In the genomic region with DNA sequence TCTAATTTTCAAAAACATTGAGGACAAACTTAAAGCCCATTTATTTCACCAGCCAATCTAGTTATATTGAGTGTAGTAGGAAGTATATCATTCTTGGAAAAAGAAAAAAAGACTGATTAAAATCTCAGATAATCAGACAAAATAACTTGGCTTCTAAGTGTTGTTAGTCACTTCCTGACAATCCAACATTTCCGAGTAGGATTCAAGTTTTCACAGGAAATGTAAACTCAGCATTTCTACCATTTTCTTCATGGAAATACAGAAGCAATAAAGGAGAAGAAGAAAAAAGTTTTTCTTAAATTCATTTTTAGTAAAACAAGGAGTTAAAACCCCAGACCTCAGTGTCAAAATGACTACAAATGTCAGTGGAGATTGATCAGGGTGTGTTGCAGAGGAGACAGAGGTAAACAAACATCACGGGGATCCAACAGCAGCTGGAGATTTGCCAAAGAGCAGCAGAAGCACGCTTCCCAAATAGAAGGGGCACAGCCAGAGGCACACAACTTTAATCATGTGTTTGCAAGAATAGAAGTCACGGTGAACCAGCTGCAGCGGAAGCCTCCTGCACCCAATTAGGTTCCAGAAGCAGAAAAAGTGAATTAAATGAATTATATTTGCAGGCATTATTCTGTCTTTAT, we compare ENCODE assay signal across 15 cellular contexts.
DNase-seq lines count a peak whose midpoint lies in the region; ATAC-seq and TF ChIP-seq lines count a peak whose summit lies in the region.
"Had no signal": no experiment of that assay in that cellular context is flagged by ENCODE, and none has a peak within 500 bp of the region (broad histone marks: within the 10 kb centered on the region; RNA-seq: fewer than 3 reads in every experiment).

No MANE protein-coding gene starts in this region.

- TF ChIP-seq CTCF in liver (IDR thresholded peaks at IDR 0.05; ENCODE audit: low read depth, low read length, missing input control): no peak

- H3K36me3 Mint-ChIP-seq in T-helper 17 cell (ENCODE audit: low read depth): no peaks in the 10 kb centered on the region

- no peak overlapping the region for H3K9ac ChIP-seq in liver (ENCODE audit: low read depth in 1 of 2, low read length in 2 of 2)

- H3K4me1 Mint-ChIP-seq in T-helper 17 cell: peaks cover 22% of the 10 kb centered on the region

- H3K27me3 ChIP-seq in liver (ENCODE audit: control insufficient read depth in 4 of 4, insufficient read depth in 4 of 4, low read length in 3 of 4): peaks cover 0 to under 1% (median 0%) of the 10 kb centered on the region in 4 donors
- H3K27me3 ChIP-seq: pancreas had no signal

- H3K27me3 Mint-ChIP-seq in T-helper 17 cell: no peaks in the 10 kb centered on the region

- no peaks in the 10 kb centered on the region for H3K36me3 ChIP-seq in liver (ENCODE audit: control insufficient read depth in 4 of 4, insufficient read depth in 3 of 4, low read depth in 1 of 4, low read length in 3 of 4)
- H3K36me3 ChIP-seq: ascending aorta, pancreas had no signal

- 17% methylated on average over 5 of the region's 5 CpGs for WGBS in liver

- no peaks in the 10 kb centered on the region for H3K9me3 ChIP-seq in T-helper 17 cell (ENCODE audit: control insufficient read depth, low read length, poor library complexity, severe bottlenecking)
- H3K9me3 ChIP-seq in liver (ENCODE audit: control insufficient read depth in 4 of 4, low read length in 3 of 4): peaks cover 0 to 4% (median 2%) of the 10 kb centered on the region in 4 donors
- H3K9me3 ChIP-seq: ascending aorta, pancreas had no signal

- H3K4me3 ChIP-seq in liver (ENCODE audit: low read depth in 1 of 3, low read length in 3 of 3): no peak overlapping the region
- H3K4me3 ChIP-seq: ascending aorta, pancreas had no signal

- H3K27ac Mint-ChIP-seq in T-helper 17 cell: peak overlapping the region; percentile 95

- H3K4me3 Mint-ChIP-seq in T-helper 17 cell: no peak overlapping the region

- no peaks in the 10 kb centered on the region for H3K4me1 ChIP-seq in liver (ENCODE audit: control insufficient read depth in 4 of 4, insufficient read depth in 4 of 4, low read length in 3 of 4)
- H3K4me1 ChIP-seq: ascending aorta, pancreas had no signal

- H3K27ac ChIP-seq in liver (ENCODE audit: low read depth in 1 of 2, low read length in 2 of 2): no peak overlapping the region
- H3K27ac ChIP-seq: ascending aorta, pancreas had no signal

- no peak for ATAC-seq in T-helper 17 cell
- ATAC-seq in GM18502 (IDR thresholded peaks at IDR 0.05; ENCODE audit: poor library complexity, unreplicated experiment): no peak
- ATAC-seq in GM21367 (IDR thresholded peaks at IDR 0.05; ENCODE audit: unreplicated experiment): no peak
- no peak for ATAC-seq in SK-N-SH treated with all-trans-retinoic acid at 6 μM for 48 hours
- ATAC-seq: pancreas had no signal

- DNase-seq in DMS53 (lab: John Stamatoyannopoulos, UW) (peak; percentile 31), DMS53 treated with DMSO at 0.1 percent for 48 hours (lab: John Stamatoyannopoulos, UW; ENCODE audit: unreplicated experiment) (no peak), NCI-H2107 (lab: John Stamatoyannopoulos, UW) (peak; percentile 3), T-helper 17 cell (no peak)
- DNase-seq: 8988T; GDM1; kidney glomerular epithelial cell; NCI-H2029; pancreas; stimulated activated CD4-positive, alpha-beta T cell treated with anti-CD3 and anti-CD28 coated beads, Interleukin-4, amount 100 ng/mL, for 24 hours had no signal

- TF ChIP-seq RAD21 in liver (IDR thresholded peaks at IDR 0.05): no peak

TF ChIP-seq in liver, 16 proteins besides CTCF, POLR2A, EP300 and RAD21:
- TF ChIP-seq HNF4A (conservative IDR thresholded peaks at IDR 0.05): peak in 1 of 2 donors; percentile 6
- TF ChIP-seq, protein P1, sequence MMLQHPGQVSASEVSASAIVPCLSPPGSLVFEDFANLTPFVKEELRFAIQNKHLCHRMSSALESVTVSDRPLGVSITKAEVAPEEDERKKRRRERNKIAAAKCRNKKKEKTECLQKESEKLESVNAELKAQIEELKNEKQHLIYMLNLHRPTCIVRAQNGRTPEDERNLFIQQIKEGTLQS (IDR thresholded peaks at IDR 0.05): no peak
- TF ChIP-seq, protein P2, sequence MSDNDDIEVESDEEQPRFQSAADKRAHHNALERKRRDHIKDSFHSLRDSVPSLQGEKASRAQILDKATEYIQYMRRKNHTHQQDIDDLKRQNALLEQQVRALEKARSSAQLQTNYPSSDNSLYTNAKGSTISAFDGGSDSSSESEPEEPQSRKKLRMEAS (IDR thresholded peaks at IDR 0.05): peak; percentile 15
- TF ChIP-seq HNF4G (IDR thresholded peaks at IDR 0.05): no peak

TF ChIP-seq in SK-N-SH treated with all-trans-retinoic acid at 6 μM for 48 hours, 23 proteins besides CTCF, POLR2A, EP300 and RAD21:
- TF ChIP-seq ZNF565 (CRISPR knock-in tag; conservative IDR thresholded peaks at IDR 0.05; ENCODE audit: low read depth): no peak
- no peak for TF ChIP-seq ZNF8 (CRISPR knock-in tag; IDR thresholded peaks at IDR 0.05)
- no peak for TF ChIP-seq SNAI2 (CRISPR knock-in tag; IDR thresholded peaks at IDR 0.05)
- no peak for TF ChIP-seq PPARA (CRISPR knock-in tag; IDR thresholded peaks at IDR 0.05; ENCODE audit: borderline replicate concordance)

Comparison
In these comparisons a context has a peak if more than half of its experiments do, and no peak if none do; other contexts are left out.
1. DNase-seq: peak in DMS53 (single experiment) and NCI-H2107 (single experiment); none in DMS53 treated with DMSO at 0.1 percent for 48 hours (single experiment) and T-helper 17 cell (0 of 3).